ENCODE assay signal across 20 cellular contexts in the genomic region with DNA sequence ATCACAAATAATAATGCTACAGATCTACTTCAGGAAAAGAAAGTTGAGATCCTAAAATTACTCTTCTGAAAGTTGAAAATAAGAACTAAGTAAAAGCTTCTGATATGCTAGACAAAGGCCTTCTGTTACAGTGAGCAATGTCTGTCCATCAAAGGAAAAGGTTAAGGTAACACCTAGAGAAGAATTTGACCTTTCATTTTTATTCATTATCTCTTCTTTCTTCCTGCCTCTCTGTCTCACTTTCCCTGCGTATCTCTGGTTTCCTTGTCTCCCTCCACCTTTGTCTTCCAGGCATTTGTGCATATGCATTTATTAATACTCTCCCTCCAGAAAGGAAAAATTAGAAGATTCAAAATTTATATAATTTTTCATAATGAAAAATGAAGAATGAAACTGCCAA. TPM values are rescaled to one million over a fixed set of nuclear protein-coding genes. Genes with fewer than 3 reads are reported as not detected.
"Had no signal": no experiment of that assay in that cellular context is flagged by ENCODE, and none has a peak within 500 bp of the region (broad histone marks: within the 10 kb centered on the region; RNA-seq: fewer than 3 reads in every experiment).

No MANE protein-coding gene starts in this region.

- DNase-seq: IMR-90, Karpas-422, KG1, MM.1S, NCI-H1092 treated with DMSO at 0.1 percent for 48 hours, NCI-H1436, NCI-H187, NCI-H2029, NCI-H2081 treated with DMSO at 0.1 percent for 48 hours, NCI-H2171, NCI-H226, NCI-H446, NCI-H510A, NCI-H524 treated with DMSO at 0.1 percent for 48 hours, NCI-H69, NCI-H774, RPMI8226, SHP77, SK-N-SH had no signal

- H3K9me3 ChIP-seq: SK-N-SH had no signal

RNA-seq across cellular contexts. Expression of a gene that starts 49.0 kb away (rescaled TPM):
- total RNA-seq: IMR-90, SK-MEL-5 had no signal
